6 cellular contexts compared by ENCODE assay signal in genomic region chr13:90168953-90169352, GRCh38.
"Had no signal": no experiment of that assay in that cellular context is flagged by ENCODE, and none has a peak within 500 bp of the region (broad histone marks: within the 10 kb centered on the region; RNA-seq: fewer than 3 reads in every experiment).

No MANE protein-coding gene starts in this region.

- H3K4me2 ChIP-seq: KMS-11 had no signal

- ATAC-seq: HepG2 had no signal

- H3K27ac ChIP-seq: HL-60, KMS-11 had no signal

- H3K9ac ChIP-seq: KMS-11 had no signal

- FAIRE-seq: HepG2, HTR-8/SVneo had no signal

- DNase-seq: KBM-7, KG1 had no signal
